ENCODE assay signal across 26 cellular contexts in the genomic region with DNA sequence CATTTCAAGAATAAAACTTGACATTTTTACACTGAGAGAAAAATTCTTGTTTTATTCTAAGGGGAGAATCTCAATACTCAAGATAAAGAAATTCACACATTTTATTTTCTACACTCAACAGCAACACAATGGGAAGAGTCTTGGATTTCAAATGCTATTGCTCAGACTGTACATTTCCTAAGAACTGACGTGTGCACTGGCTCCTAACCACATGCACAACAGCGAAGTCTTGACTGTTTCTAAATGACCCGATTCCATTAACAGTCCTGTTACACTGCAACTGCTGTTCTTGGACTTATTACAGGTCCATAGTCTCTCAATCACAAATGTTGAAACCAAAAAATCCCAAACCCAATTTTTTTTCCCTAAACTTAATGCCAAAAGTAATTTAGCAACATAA.
"Had no signal": no experiment of that assay in that cellular context is flagged by ENCODE, and none has a peak within 500 bp of the region (broad histone marks: within the 10 kb centered on the region; RNA-seq: fewer than 3 reads in every experiment).

No MANE protein-coding gene starts in this region.

- H3K27ac ChIP-seq: ascending aorta, RWPE1, SJCRH30 had no signal

- DNase-seq: activated CD4-positive, alpha-beta T cell treated with anti-CD3 and anti-CD28 coated beads for 4 hours; activated CD8-positive, alpha-beta memory T cell treated with anti-CD3 and anti-CD28 coated beads, Interleukin-2, amount 50 U/mL, for 4 hours; activated CD8-positive, alpha-beta T cell treated with anti-CD3 and anti-CD28 coated beads for 36 hours; activated effector memory CD4-positive, alpha-beta T cell treated with Interleukin-2 at 50 U/mL for 16 hours; activated naive CD4-positive, alpha-beta T cell; KG1; NCI-H1092; NCI-H1417; NCI-H1694; NCI-H2029; NCI-H345; NCI-H510A; NCI-H526 treated with DMSO at 0.1 percent for 48 hours; NCI-H82; Right ventricle myocardium superior; SJCRH30; SW 1271 had no signal

- H3K4me3 ChIP-seq: ascending aorta, SJCRH30 had no signal

- H3K27ac Mint-ChIP-seq: activated CD8-positive, alpha-beta T cell treated with anti-CD3 and anti-CD28 coated beads for 36 hours; activated naive CD4-positive, alpha-beta T cell treated with anti-CD3 and anti-CD28 coated beads, Interleukin-2, amount 50 U/mL, for 24 hours; activated T-helper 1 cell treated with anti-CD3 and anti-CD28 coated beads, Interleukin-12 subunit alpha, Interleukin-12 subunit beta, Interleukin-2, Interleukin-4 antibody, amounts not matched to agents 30 ng/mL and 10 ng/mL and 1 ng/mL, durations not matched to agents 14 hours and 24 hours and 36 hours; IgD-negative memory B cell had no signal

- H3K4me1 ChIP-seq: ascending aorta, SJCRH30 had no signal

- ATAC-seq: activated CD4-positive, CD25-positive, alpha-beta regulatory T cell treated with anti-CD3 and anti-CD28 coated beads, Interleukin-2, amount 50 U/mL, for 24 hours; activated CD8-positive, alpha-beta T cell treated with anti-CD3 and anti-CD28 coated beads for 36 hours; Panc1; SK-N-SH treated with all-trans-retinoic acid at 6 μM for 48 hours had no signal

- H3K9me3 Mint-ChIP-seq: activated CD8-positive, alpha-beta T cell treated with anti-CD3 and anti-CD28 coated beads for 36 hours; activated naive CD4-positive, alpha-beta T cell treated with anti-CD3 and anti-CD28 coated beads, Interleukin-2, amount 50 U/mL, for 24 hours; activated T-helper 1 cell treated with anti-CD3 and anti-CD28 coated beads, Interleukin-12 subunit alpha, Interleukin-12 subunit beta, Interleukin-2, Interleukin-4 antibody, amounts not matched to agents 30 ng/mL and 10 ng/mL and 1 ng/mL, durations not matched to agents 14 hours and 24 hours and 36 hours; brain; IgD-negative memory B cell had no signal

- H3K9me3 ChIP-seq: ascending aorta, SJCRH30 had no signal

- H3K4me3 Mint-ChIP-seq: activated CD8-positive, alpha-beta T cell treated with anti-CD3 and anti-CD28 coated beads for 36 hours; activated naive CD4-positive, alpha-beta T cell treated with anti-CD3 and anti-CD28 coated beads, Interleukin-2, amount 50 U/mL, for 24 hours; activated T-helper 1 cell treated with anti-CD3 and anti-CD28 coated beads, Interleukin-12 subunit alpha, Interleukin-12 subunit beta, Interleukin-2, Interleukin-4 antibody, amounts not matched to agents 30 ng/mL and 10 ng/mL and 1 ng/mL, durations not matched to agents 14 hours and 24 hours and 36 hours; brain; IgD-negative memory B cell had no signal

- H3K27me3 ChIP-seq: ascending aorta, SJCRH30 had no signal

- H3K27me3 Mint-ChIP-seq: activated CD8-positive, alpha-beta T cell treated with anti-CD3 and anti-CD28 coated beads for 36 hours; activated naive CD4-positive, alpha-beta T cell treated with anti-CD3 and anti-CD28 coated beads, Interleukin-2, amount 50 U/mL, for 24 hours; brain; IgD-negative memory B cell had no signal
